Comparison of ENCODE assay signal across 17 cellular contexts in genomic region chr1:12015499-12015898, GRCh38. TPM values are rescaled to one million over a fixed set of nuclear protein-coding genes. Genes with fewer than 3 reads are reported as not detected.
DNase-seq lines count a peak whose midpoint lies in the region; ATAC-seq and TF ChIP-seq lines count a peak whose summit lies in the region.
"Had no signal": no experiment of that assay in that cellular context is flagged by ENCODE, and none has a peak within 500 bp of the region (broad histone marks: within the 10 kb centered on the region; RNA-seq: fewer than 3 reads in every experiment).

No MANE protein-coding gene starts in this region.

- H3K9me3 Mint-ChIP-seq in activated T-cell treated with anti-CD3 and anti-CD28 coated beads, Interleukin-2, amount 50 U/mL, for 24 hours, result no peaks in the 10 kb centered on the region
- H3K9me3 Mint-ChIP-seq: CD8-positive, alpha-beta T cell had no signal

- no peak overlapping the region for H3K4me3 ChIP-seq in psoas muscle
- no peak overlapping the region for H3K4me3 ChIP-seq in sigmoid colon
- H3K4me3 ChIP-seq: BLaER1 had no signal

- H3K27ac Mint-ChIP-seq in activated T-cell treated with anti-CD3 and anti-CD28 coated beads, Interleukin-2, amount 50 U/mL, for 24 hours, result peak overlapping the region; percentile 37

- H3K36me3 Mint-ChIP-seq in activated T-cell treated with anti-CD3 and anti-CD28 coated beads, Interleukin-2, amount 50 U/mL, for 24 hours (ENCODE audit: low read depth), result peaks cover 45% of the 10 kb centered on the region

- H3K9me3 ChIP-seq in psoas muscle, result no peaks in the 10 kb centered on the region
- H3K9me3 ChIP-seq in sigmoid colon, result no peaks in the 10 kb centered on the region
- H3K9me3 ChIP-seq: BLaER1 had no signal

- H3K36me3 ChIP-seq in psoas muscle (ENCODE audit: insufficient read depth in 1 of 2, low read depth in 1 of 2) (peaks cover 5 to 30% of the 10 kb centered on the region in 2 donors), sigmoid colon (peaks cover 14 to 39% (median 19%) of the 10 kb centered on the region in 4 donors)

- DNase-seq in activated T-cell treated with anti-CD3 and anti-CD28 coated beads, Interleukin-2, amount 50 U/mL, for 24 hours, result no peak
- no peak for DNase-seq in activated T-cell treated with anti-CD3 and anti-CD28 coated beads, Interleukin-2, amount 50 U/mL, for 1 hour
- DNase-seq in epithelial cell of prostate (ENCODE audit: low read depth, low spot score) (no peak), psoas muscle (no peak), sigmoid colon (no peak), left ventricle myocardium superior (no peak), HUDEP-2 (lab: John Stamatoyannopoulos, UW; ENCODE audit: unreplicated experiment in 76 of 76) (no peak)
- DNase-seq: CD8-positive, alpha-beta T cell; KG1; NCI-H1048; NCI-H2081 treated with DMSO at 0.1 percent for 48 hours; NCI-H510A; NCI-H774 had no signal

- H3K27me3 ChIP-seq in psoas muscle (ENCODE audit: insufficient read depth in 3 of 3, low read length in 2 of 3), result no peaks in the 10 kb centered on the region
- H3K27me3 ChIP-seq in sigmoid colon, result no peaks in the 10 kb centered on the region
- H3K27me3 ChIP-seq: BLaER1 had no signal

- ATAC-seq in psoas muscle (no peak), HG02981 (IDR thresholded peaks at IDR 0.05; ENCODE audit: unreplicated experiment) (no peak), left ventricle myocardium superior (no peak)
- ATAC-seq: CD8-positive, alpha-beta T cell; HCT116; PC-3 had no signal

- no peak for TF ChIP-seq CTCF in psoas muscle (IDR thresholded peaks at IDR 0.05)
- TF ChIP-seq CTCF in sigmoid colon (IDR thresholded peaks at IDR 0.05), result no peak

- 95 to 96% (median 95%) methylated on average over 9 of the region's 9 CpGs for WGBS in psoas muscle, 3 donors
- 91 to 97% methylated on average over 9 of the region's 9 CpGs for WGBS in sigmoid colon, 2 donors

- no peak for TF ChIP-seq EP300 in sigmoid colon (IDR thresholded peaks at IDR 0.05)

- TF ChIP-seq POLR2A in sigmoid colon (IDR thresholded peaks at IDR 0.05), result no peak

- intact Hi-C loops in psoas muscle (cut with DNase I) (no loop called here), sigmoid colon (cut with DNase I) (no loop called here), left ventricle myocardium superior (cut with micrococcal nuclease) (no loop called here)

- H3K27me3 Mint-ChIP-seq in activated T-cell treated with anti-CD3 and anti-CD28 coated beads, Interleukin-2, amount 50 U/mL, for 24 hours, result no peaks in the 10 kb centered on the region

- H3K4me1 ChIP-seq in psoas muscle, result peaks cover 19% of the 10 kb centered on the region
- peaks cover 0 to 9% (median 9%) of the 10 kb centered on the region in 4 donors for H3K4me1 ChIP-seq in sigmoid colon

- H3K27ac ChIP-seq in epithelial cell of prostate, result peak overlapping the region; percentile 77
- H3K27ac ChIP-seq in psoas muscle, result peak overlapping the region; percentile 0
- H3K27ac ChIP-seq in sigmoid colon, result no peak overlapping the region

- H3K4me3 Mint-ChIP-seq in activated T-cell treated with anti-CD3 and anti-CD28 coated beads, Interleukin-2, amount 50 U/mL, for 24 hours, result no peak overlapping the region
- H3K4me3 Mint-ChIP-seq: CD8-positive, alpha-beta T cell had no signal

- peaks cover 37% of the 10 kb centered on the region for H3K4me1 Mint-ChIP-seq in activated T-cell treated with anti-CD3 and anti-CD28 coated beads, Interleukin-2, amount 50 U/mL, for 24 hours (ENCODE audit: low read depth)

RNA-seq across cellular contexts. Expression of gene MIIP, which starts 3.8 kb away (rescaled TPM):
- total RNA-seq in psoas muscle (10 to 100 TPM; 14.4 to 20.3 (median 16.7) TPM), sigmoid colon (10 to 100 TPM; 23.7 to 31.2 (median 27.4) TPM), left ventricle myocardium superior (11.5 TPM)
- polyA plus RNA-seq in psoas muscle (10 to 100 TPM; 20.0 to 30.5 (median 23.4) TPM), sigmoid colon (10 to 100 TPM; 12.7 to 32.6 (median 18.0) TPM)

RNA-seq across cellular contexts. Expression of gene MFN2, which starts 35.3 kb away (rescaled TPM):
- 100 to 1,000 TPM; 245 to 542 (median 320) TPM for total RNA-seq in psoas muscle
- 100 to 1,000 TPM; 163 to 225 (median 177) TPM for polyA plus RNA-seq in psoas muscle
- 100 to 1,000 TPM in 2 of 4 donors, 10 to 100 TPM in 2; 83.9 to 121 (median 96.9) TPM for total RNA-seq in sigmoid colon
- polyA plus RNA-seq in sigmoid colon, result 10 to 100 TPM; 33.0 to 61.5 (median 58.0) TPM
- 688 TPM for total RNA-seq in left ventricle myocardium superior

RNA-seq across cellular contexts. Expression of gene TNFRSF8, which starts 47.6 kb away (rescaled TPM):
- total RNA-seq in psoas muscle (under 1 TPM; 0.29 to 0.86 (median 0.50) TPM), sigmoid colon (1 to 10 TPM in 1 of 4 donors, under 1 TPM in 3; 0.68 to 1.1 (median 0.77) TPM), left ventricle myocardium superior (1.2 TPM)
- polyA plus RNA-seq in psoas muscle (under 1 TPM; 0.25 to 0.64 (median 0.49) TPM), sigmoid colon (1 to 10 TPM in 1 of 3 donors, under 1 TPM in 1, not detected in 1; 0.92 to 1.8 TPM)
- total RNA-seq: CD8-positive, alpha-beta T cell; PC-3 had no signal

Comparison
In these comparisons a context has a peak if more than half of its experiments do, and no peak if none do; other contexts are left out.
1. H3K27ac ChIP-seq: peak in epithelial cell of prostate (single experiment) and psoas muscle (single experiment); none in sigmoid colon (0 of 4).